Comparison of ENCODE assay signal across 1 cellular context in the genomic region with DNA sequence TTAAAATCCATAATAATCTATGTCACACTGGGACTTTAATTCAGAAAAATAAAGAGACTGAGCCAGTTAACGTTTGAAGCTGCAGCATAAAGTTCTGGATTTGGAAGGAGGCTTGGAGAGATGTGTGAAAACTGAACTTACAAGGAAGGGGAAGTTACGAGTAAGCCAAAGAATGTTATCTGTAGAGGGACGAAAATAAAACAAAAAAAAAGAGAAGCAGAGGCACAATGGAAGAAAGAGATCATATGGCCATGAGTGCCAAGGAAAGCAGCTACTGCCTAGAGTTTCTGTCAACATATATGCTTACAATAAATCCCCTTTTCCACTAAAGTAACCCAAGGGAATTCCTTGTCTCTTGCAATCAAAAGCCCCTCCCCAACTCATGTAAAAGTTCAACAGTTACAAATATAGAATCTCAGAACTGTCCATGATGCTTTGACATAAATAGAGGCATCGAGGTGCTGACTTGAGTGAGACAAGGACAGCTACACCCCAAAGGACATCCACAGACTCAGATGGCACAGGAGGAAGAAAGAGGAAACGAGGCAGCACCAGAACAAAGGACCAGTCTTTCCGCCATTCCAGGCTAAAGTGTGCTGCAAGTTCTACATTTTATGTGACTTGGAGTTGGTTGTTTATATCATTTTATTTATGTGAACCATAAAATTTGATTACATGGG.
TF ChIP-seq lines count a peak whose summit lies in the region.

No MANE protein-coding gene starts in this region.

TF ChIP-seq in HepG2, 621 proteins besides CTCF, POLR2A, EP300 and RAD21:
- no peak for TF ChIP-seq CHD2 (IDR thresholded peaks at IDR 0.05; ENCODE audit: low read depth, low read length)
- TF ChIP-seq, protein P1, sequence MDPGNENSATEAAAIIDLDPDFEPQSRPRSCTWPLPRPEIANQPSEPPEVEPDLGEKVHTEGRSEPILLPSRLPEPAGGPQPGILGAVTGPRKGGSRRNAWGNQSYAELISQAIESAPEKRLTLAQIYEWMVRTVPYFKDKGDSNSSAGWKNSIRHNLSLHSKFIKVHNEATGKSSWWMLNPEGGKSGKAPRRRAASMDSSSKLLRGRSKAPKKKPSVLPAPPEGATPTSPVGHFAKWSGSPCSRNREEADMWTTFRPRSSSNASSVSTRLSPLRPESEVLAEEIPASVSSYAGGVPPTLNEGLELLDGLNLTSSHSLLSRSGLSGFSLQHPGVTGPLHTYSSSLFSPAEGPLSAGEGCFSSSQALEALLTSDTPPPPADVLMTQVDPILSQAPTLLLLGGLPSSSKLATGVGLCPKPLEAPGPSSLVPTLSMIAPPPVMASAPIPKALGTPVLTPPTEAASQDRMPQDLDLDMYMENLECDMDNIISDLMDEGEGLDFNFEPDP (CRISPR knock-in tag; conservative IDR thresholded peaks at IDR 0.05): 0 out of 2 replicates have a peak, but pooled peaks have one; percentile 21
